Comparison of ENCODE assay signal across 8 cellular contexts in the genomic region with DNA sequence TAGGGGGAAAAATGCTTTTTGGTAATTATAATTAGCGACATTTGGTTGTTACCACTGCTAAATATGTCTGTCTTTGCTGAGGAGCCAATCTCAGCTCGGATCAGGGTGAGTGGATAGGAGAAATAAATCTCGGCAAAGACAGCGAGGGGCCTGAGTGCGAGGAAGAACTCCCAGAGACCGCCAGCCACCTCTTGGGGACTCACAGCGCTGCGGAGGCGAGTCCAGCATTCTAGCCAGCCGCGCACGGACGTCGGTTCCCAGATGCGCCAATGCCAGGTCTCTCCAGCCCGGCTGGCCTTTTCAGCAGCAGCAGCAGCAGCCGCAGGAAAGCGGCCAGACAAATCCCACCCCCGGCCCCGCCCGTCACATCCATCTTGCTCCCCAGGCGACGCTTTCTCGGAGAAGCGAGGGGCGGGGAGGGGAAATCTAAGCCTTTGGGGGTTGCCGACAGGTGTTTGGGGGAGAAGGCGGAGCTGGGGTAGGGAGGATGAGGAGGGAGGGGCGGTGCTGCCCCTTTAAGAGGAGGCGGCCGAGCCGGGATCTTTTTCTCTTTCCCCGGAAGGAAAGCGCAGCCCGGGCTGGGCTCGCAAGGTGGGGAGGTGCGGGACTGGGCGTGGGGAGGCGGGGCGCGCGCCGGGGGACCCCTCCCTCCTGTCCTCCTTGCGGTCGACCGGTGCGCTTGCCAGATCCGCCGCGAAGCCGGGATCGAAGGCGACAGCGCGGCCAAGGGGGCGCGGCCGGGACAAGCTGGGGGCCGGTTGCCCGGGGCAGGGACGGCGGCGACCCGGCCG. TPM values are rescaled to one million over a fixed set of nuclear protein-coding genes. Genes with fewer than 3 reads are reported as not detected.
A peak's percentile ranks its signal among the peaks of the same experiment; 100 is the strongest.
DNase-seq lines count a peak whose midpoint lies in the region; ATAC-seq lines count a peak whose summit lies in the region.

A gene (plus strand): TSS at position 685 of the 791 bp plus-strand sequence. CDS start 330 bp downstream, outside the sequence.

- peak within 1 kb of the TSS; percentile 90 to 92 for H3K9ac ChIP-seq in mucosa of rectum (ENCODE audit: low read depth in 1 of 2, low read length in 2 of 2)

- H3K4me3 Mint-ChIP-seq in activated T-cell treated with anti-CD3 and anti-CD28 coated beads, Interleukin-2, amount 50 U/mL, for 72 hours, result peak within 1 kb of the TSS; percentile 96 to 98
- peak within 1 kb of the TSS; percentile 98 for H3K4me3 Mint-ChIP-seq in stimulated activated memory B cell treated with anti-CD40 and anti-IgM and Interleukin-4, amounts not matched to agents 10 μg/mL and 1 μg/mL and 100 μg/mL, for 72 hours

- H3K27ac ChIP-seq in mucosa of rectum (ENCODE audit: low read depth in 2 of 2, low read length in 2 of 2), result peak within 1 kb of the TSS; percentile 93

- peaks cover 0 to 3% of the 10 kb centered on the region in 2 donors for H3K36me3 Mint-ChIP-seq in activated T-cell treated with anti-CD3 and anti-CD28 coated beads, Interleukin-2, amount 50 U/mL, for 72 hours (ENCODE audit: insufficient read depth in 2 of 2)
- H3K36me3 Mint-ChIP-seq in stimulated activated memory B cell treated with anti-CD40 and anti-IgM and Interleukin-4, amounts not matched to agents 10 μg/mL and 1 μg/mL and 100 μg/mL, for 72 hours, result no peaks in the 10 kb centered on the region

- peak; percentile 36 for ATAC-seq in HG03175 (IDR thresholded peaks at IDR 0.05; ENCODE audit: unreplicated experiment)
- peak; percentile 59 to 60 for ATAC-seq in activated T-cell treated with anti-CD3 and anti-CD28 coated beads, Interleukin-2, amount 50 U/mL, for 72 hours (replicated peaks in 1 of 2)
- ATAC-seq in esophagus mucosa, result peak; percentile 67
- ATAC-seq in stimulated activated memory B cell treated with anti-CD40 and anti-IgM and Interleukin-4, amounts not matched to agents 10 μg/mL and 1 μg/mL and 100 μg/mL, for 72 hours, result peak; percentile 71
- no peak for ATAC-seq in HG02938 (IDR thresholded peaks at IDR 0.05; ENCODE audit: unreplicated experiment)

- no peaks in the 10 kb centered on the region for H3K9me3 ChIP-seq in mucosa of rectum (ENCODE audit: control insufficient read depth in 2 of 2, low read length in 2 of 2)

- DNase-seq in ELR (ENCODE audit: low read depth) (peak; percentile 96), NOMO-1 treated with dmso at 0.1 percent for 144 hours (lab: John Stamatoyannopoulos, UW; ENCODE audit: unreplicated experiment) (peak; percentile 9)
- peak; percentile 62 to 66 for DNase-seq in activated T-cell treated with anti-CD3 and anti-CD28 coated beads, Interleukin-2, amount 50 U/mL, for 72 hours

- no peaks in the 10 kb centered on the region for H3K27me3 ChIP-seq in mucosa of rectum (ENCODE audit: control insufficient read depth in 2 of 2, insufficient read depth in 2 of 2, low read length in 2 of 2)

- peak within 1 kb of the TSS; percentile 78 for H3K27ac Mint-ChIP-seq in activated T-cell treated with anti-CD3 and anti-CD28 coated beads, Interleukin-2, amount 50 U/mL, for 72 hours
- H3K27ac Mint-ChIP-seq in stimulated activated memory B cell treated with anti-CD40 and anti-IgM and Interleukin-4, amounts not matched to agents 10 μg/mL and 1 μg/mL and 100 μg/mL, for 72 hours, result peak within 1 kb of the TSS; percentile 81

- peaks cover 40% of the 10 kb centered on the region for H3K4me1 Mint-ChIP-seq in activated T-cell treated with anti-CD3 and anti-CD28 coated beads, Interleukin-2, amount 50 U/mL, for 72 hours (ENCODE audit: low read depth)
- H3K4me1 Mint-ChIP-seq in stimulated activated memory B cell treated with anti-CD40 and anti-IgM and Interleukin-4, amounts not matched to agents 10 μg/mL and 1 μg/mL and 100 μg/mL, for 72 hours, result peaks cover 52% of the 10 kb centered on the region

- no peaks in the 10 kb centered on the region for H3K36me3 ChIP-seq in mucosa of rectum (ENCODE audit: control insufficient read depth in 2 of 2, insufficient read depth in 2 of 2, low read length in 2 of 2)

- peaks cover 48 to 76% of the 10 kb centered on the region in 2 donors for H3K4me1 ChIP-seq in mucosa of rectum (ENCODE audit: control insufficient read depth in 2 of 2, insufficient read depth in 2 of 2, low read length in 2 of 2)

- H3K27me3 Mint-ChIP-seq in activated T-cell treated with anti-CD3 and anti-CD28 coated beads, Interleukin-2, amount 50 U/mL, for 72 hours (ENCODE audit: low read depth), result no peaks in the 10 kb centered on the region
- peaks cover 17% of the 10 kb centered on the region for H3K27me3 Mint-ChIP-seq in stimulated activated memory B cell treated with anti-CD40 and anti-IgM and Interleukin-4, amounts not matched to agents 10 μg/mL and 1 μg/mL and 100 μg/mL, for 72 hours

- peak within 1 kb of the TSS; percentile 82 to 83 for H3K4me3 ChIP-seq in mucosa of rectum (ENCODE audit: low read length in 2 of 2)

- no peaks in the 10 kb centered on the region for H3K9me3 Mint-ChIP-seq in activated T-cell treated with anti-CD3 and anti-CD28 coated beads, Interleukin-2, amount 50 U/mL, for 72 hours
- H3K9me3 Mint-ChIP-seq in stimulated activated memory B cell treated with anti-CD40 and anti-IgM and Interleukin-4, amounts not matched to agents 10 μg/mL and 1 μg/mL and 100 μg/mL, for 72 hours, result no peaks in the 10 kb centered on the region

RNA-seq across cellular contexts. Expression of the gene that starts here (rescaled TPM):
- 10 to 100 TPM; 16.6 to 16.9 TPM for total RNA-seq in activated T-cell treated with anti-CD3 and anti-CD28 coated beads, Interleukin-2, amount 50 U/mL, for 72 hours
- total RNA-seq in esophagus mucosa, result 83.1 TPM

Comparison
In these comparisons a context has a peak if more than half of its experiments do, and no peak if none do; other contexts are left out.
1. DNase-seq: peak in every context shown above with its lines; median percentile 96 in ELR; 64 in activated T-cell treated with anti-CD3 and anti-CD28 coated beads, Interleukin-2, amount 50 U/mL, for 72 hours; 9 in NOMO-1 treated with dmso at 0.1 percent for 144 hours.